In genomic region chr6:89144358-89145041, GRCh38 we compare ENCODE assay signal across 1 cellular context.
TF ChIP-seq lines count a peak whose summit lies in the region.

No MANE protein-coding gene starts in this region.

TF ChIP-seq in GM12878, 131 proteins besides CTCF, POLR2A, EP300 and RAD21 (continued from another document):
- TF ChIP-seq ZBTB11 (CRISPR knock-in tag; IDR thresholded peaks at IDR 0.05) (no peak), PRDM15 (CRISPR knock-in tag; IDR thresholded peaks at IDR 0.05) (no peak), CUX1 (IDR thresholded peaks at IDR 0.05; ENCODE audit: insufficient replicate concordance, low read depth, low read length) (no peak), MEF2B (IDR thresholded peaks at IDR 0.05; ENCODE audit: partially characterized antibody, poor library complexity, severe bottlenecking) (no peak), SREBF1 (IDR thresholded peaks at IDR 0.05; ENCODE audit: low read length) (peak; percentile 34; the same call in 1 of the 2 replicates), NRF1 (conservative IDR thresholded peaks at IDR 0.05; ENCODE audit: low read depth, low read length) (no peak), PML (IDR thresholded peaks at IDR 0.05; ENCODE audit: low read length) (no peak), PKNOX1 (IDR thresholded peaks at IDR 0.05) (no peak), CREM (IDR thresholded peaks at IDR 0.05; ENCODE audit: low read depth) (0 out of 2 replicates have a peak, but pooled peaks have one; percentile 16), RFX5 (IDR thresholded peaks at IDR 0.05; ENCODE audit: low read depth, low read length) (no peak)
